8 cellular contexts compared by ENCODE assay signal in genomic region chr21:42911920-42912319, GRCh38. TPM values are rescaled to one million over a fixed set of nuclear protein-coding genes. Genes with fewer than 3 reads are reported as not detected.
"Had no signal": no experiment of that assay in that cellular context is flagged by ENCODE, and none has a peak within 500 bp of the region (broad histone marks: within the 10 kb centered on the region; RNA-seq: fewer than 3 reads in every experiment).

No MANE protein-coding gene starts in this region.

RNA-seq across cellular contexts. Expression of gene ERVH48-1, which starts 13.5 kb away (rescaled TPM):
- total RNA-seq: activated CD4-positive, alpha-beta memory T cell treated with anti-CD3 and anti-CD28 coated beads, Interleukin-2, amount 10 ng/mL, durations not matched to agents 7 days and 5 days; chondrocyte; dermis blood vessel endothelial cell; fibroblast of lung; fibroblast of villous mesenchyme; gastroesophageal sphincter; glomerular endothelial cell; T-helper 17 cell had no signal
